Comparison of ENCODE assay signal across 20 cellular contexts in the genomic region with DNA sequence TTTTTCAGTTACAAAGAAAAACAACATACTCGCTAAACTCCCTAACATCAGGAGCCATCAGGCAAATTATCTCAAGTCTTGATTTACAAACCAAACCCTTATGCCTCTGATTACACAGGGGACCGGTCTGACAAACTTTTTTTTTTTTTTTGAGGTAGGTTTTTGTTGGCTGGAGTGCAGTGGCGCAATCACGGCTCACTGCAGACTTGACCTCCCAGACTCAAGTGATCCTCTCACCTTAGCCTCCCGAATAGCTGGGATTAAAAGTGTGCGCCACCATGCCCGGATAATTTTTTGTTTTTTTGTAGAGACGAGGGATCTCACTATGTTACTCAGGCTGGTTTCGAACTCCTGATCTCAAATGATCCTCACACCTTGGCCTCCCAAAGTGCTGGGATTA.
"Had no signal": no experiment of that assay in that cellular context is flagged by ENCODE, and none has a peak within 500 bp of the region (broad histone marks: within the 10 kb centered on the region; RNA-seq: fewer than 3 reads in every experiment).

No MANE protein-coding gene starts in this region.

- H3K4me3 ChIP-seq: gastrocnemius medialis, heart left ventricle, neural progenitor cell, ovary, SJCRH30, tibial artery had no signal

- H3K27ac Mint-ChIP-seq: dendritic cell treated with granulocyte-macrophage colony-stimulating factor and Interleukin-4, amounts not matched to agents 40 ng/mL and 50 ng/mL, for 4 days; immature natural killer cell had no signal

- H3K9ac ChIP-seq: neural progenitor cell had no signal

- H3K36me3 ChIP-seq: neural progenitor cell, ovary had no signal

- H3K9me3 ChIP-seq: gastrocnemius medialis, heart left ventricle, ovary, SJCRH30, tibial artery had no signal

- H3K27me3 ChIP-seq: gastrocnemius medialis, heart left ventricle, neural progenitor cell, ovary, SJCRH30, tibial artery had no signal

- H3K4me3 Mint-ChIP-seq: activated CD8-positive, alpha-beta memory T cell treated with anti-CD3 and anti-CD28 coated beads, Interleukin-2, amount 10 ng/mL, durations not matched to agents 7 days and 5 days; activated naive CD8-positive, alpha-beta T cell treated with anti-CD3 and anti-CD28 coated beads, Interleukin-2, amount 10 ng/mL, durations not matched to agents 7 days and 5 days; dendritic cell treated with granulocyte-macrophage colony-stimulating factor and Interleukin-4, amounts not matched to agents 40 ng/mL and 50 ng/mL, for 4 days; effector memory CD8-positive, alpha-beta T cell; immature natural killer cell; naive B cell; stimulated activated effector memory CD8-positive, alpha-beta T cell treated with anti-CD3 and anti-CD28 coated beads, Interleukin-12 subunit alpha, Interleukin-12 subunit beta, amount 100 ng/mL, for 72 hours; T-helper 2 cell treated with Interferon-gamma antibody and Interleukin-4, amounts not matched to agents 5 μg/mL and 100 μg/mL, for 36 hours had no signal

- H3K4me1 ChIP-seq: neural progenitor cell had no signal

- H3K9me3 Mint-ChIP-seq: activated naive CD8-positive, alpha-beta T cell treated with anti-CD3 and anti-CD28 coated beads, Interleukin-2, amount 10 ng/mL, durations not matched to agents 7 days and 5 days; dendritic cell treated with granulocyte-macrophage colony-stimulating factor and Interleukin-4, amounts not matched to agents 40 ng/mL and 50 ng/mL, for 4 days; effector memory CD8-positive, alpha-beta T cell; immature natural killer cell; naive B cell; neural progenitor cell; stimulated activated effector memory CD8-positive, alpha-beta T cell treated with anti-CD3 and anti-CD28 coated beads, Interleukin-12 subunit alpha, Interleukin-12 subunit beta, amount 100 ng/mL, for 72 hours; T-helper 2 cell treated with Interferon-gamma antibody and Interleukin-4, amounts not matched to agents 5 μg/mL and 100 μg/mL, for 36 hours had no signal

- DNase-seq: activated CD4-positive, alpha-beta T cell treated with anti-CD3 and anti-CD28 coated beads, Interleukin-2, amount 50 U/mL, for 4 hours; activated CD8-positive, alpha-beta memory T cell treated with anti-CD3 and anti-CD28 coated beads, Interleukin-2, amount 10 ng/mL, durations not matched to agents 7 days and 5 days; activated gamma-delta T cell treated with Interleukin-2 at 50 U/mL for 16 hours; activated naive CD8-positive, alpha-beta T cell treated with anti-CD3 and anti-CD28 coated beads, Interleukin-2, amount 10 ng/mL, durations not matched to agents 7 days and 5 days; activated T-cell treated with anti-CD3 and anti-CD28 coated beads, Interleukin-2, amount 50 U/mL, for 48 hours; anterior cingulate cortex; effector memory CD8-positive, alpha-beta T cell; gastrocnemius medialis; immature natural killer cell; left cardiac atrium; naive B cell; ovary; SJCRH30; tibial artery had no signal

- H3K27ac ChIP-seq: neural progenitor cell, ovary, SJCRH30, tibial artery had no signal

- H3K27me3 Mint-ChIP-seq: activated CD8-positive, alpha-beta memory T cell treated with anti-CD3 and anti-CD28 coated beads, Interleukin-2, amount 10 ng/mL, durations not matched to agents 7 days and 5 days; activated naive CD8-positive, alpha-beta T cell treated with anti-CD3 and anti-CD28 coated beads, Interleukin-2, amount 10 ng/mL, durations not matched to agents 7 days and 5 days; dendritic cell treated with granulocyte-macrophage colony-stimulating factor and Interleukin-4, amounts not matched to agents 40 ng/mL and 50 ng/mL, for 4 days; effector memory CD8-positive, alpha-beta T cell; naive B cell had no signal

- ATAC-seq: activated CD4-positive, CD25-positive, alpha-beta regulatory T cell treated with anti-CD3 and anti-CD28 coated beads, Interleukin-2, amount 50 U/mL, for 24 hours; activated CD8-positive, alpha-beta memory T cell treated with anti-CD3 and anti-CD28 coated beads, Interleukin-2, amount 10 ng/mL, durations not matched to agents 7 days and 5 days; effector memory CD8-positive, alpha-beta T cell; gastrocnemius medialis; heart left ventricle; left cardiac atrium; stimulated activated effector memory CD8-positive, alpha-beta T cell treated with anti-CD3 and anti-CD28 coated beads, Interleukin-12 subunit alpha, Interleukin-12 subunit beta, amount 100 ng/mL, for 72 hours had no signal

- H2AFZ ChIP-seq: neural progenitor cell had no signal

- H3K4me2 ChIP-seq: neural progenitor cell had no signal
